28 cellular contexts compared by ENCODE assay signal in the genomic region with DNA sequence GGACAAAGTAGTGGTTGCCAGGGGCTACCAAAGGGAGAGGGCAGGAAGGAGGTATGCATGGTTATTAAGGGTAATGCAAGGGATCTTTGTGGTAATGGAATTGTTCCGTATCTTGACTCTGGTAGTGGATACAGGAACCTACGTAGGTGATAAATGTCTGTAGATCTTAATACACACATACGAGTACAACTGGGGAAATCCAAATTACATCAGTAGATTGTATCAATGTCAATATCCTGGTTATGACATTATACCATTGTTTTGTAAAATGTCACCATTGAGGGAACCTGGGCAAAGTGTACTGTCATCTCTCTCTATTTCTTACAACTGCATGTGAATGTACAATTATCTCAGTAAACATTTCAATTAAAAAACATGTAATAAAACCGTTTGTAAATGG. TPM values are rescaled to one million over a fixed set of nuclear protein-coding genes. Genes with fewer than 3 reads are reported as not detected.
DNase-seq lines count a peak whose midpoint lies in the region; ATAC-seq and TF ChIP-seq lines count a peak whose summit lies in the region.
"Had no signal": no experiment of that assay in that cellular context is flagged by ENCODE, and none has a peak within 500 bp of the region (broad histone marks: within the 10 kb centered on the region; RNA-seq: fewer than 3 reads in every experiment).

No MANE protein-coding gene starts in this region.

- peaks cover 85% of the 10 kb centered on the region for H3K4me1 Mint-ChIP-seq in chondrocyte (ENCODE audit: low read depth)

- no peak overlapping the region for H3K4me3 Mint-ChIP-seq in chondrocyte (ENCODE audit: unreplicated experiment)
- H3K4me3 Mint-ChIP-seq: activated naive CD8-positive, alpha-beta T cell; CD4-positive, CD25-positive, alpha-beta regulatory T cell; GM23338; natural killer cell treated with Interleukin-12 subunit alpha and Interleukin-12 subunit beta and Interleukin-15 and Interleukin-18, amount 100 ng/mL, for 72 hours; T-helper 2 cell treated with Interferon-gamma antibody and Interleukin-4, amounts not matched to agents 5 μg/mL and 100 μg/mL, for 36 hours had no signal

- H3K27ac Mint-ChIP-seq in chondrocyte (ENCODE audit: unreplicated experiment), result peak overlapping the region; percentile 91
- H3K27ac Mint-ChIP-seq: activated naive CD8-positive, alpha-beta T cell; CD4-positive, CD25-positive, alpha-beta regulatory T cell; GM23338; natural killer cell treated with Interleukin-12 subunit alpha and Interleukin-12 subunit beta and Interleukin-15 and Interleukin-18, amount 100 ng/mL, for 72 hours; T-helper 2 cell treated with Interferon-gamma antibody and Interleukin-4, amounts not matched to agents 5 μg/mL and 100 μg/mL, for 36 hours had no signal

- no peaks in the 10 kb centered on the region for H3K27me3 Mint-ChIP-seq in chondrocyte (ENCODE audit: low read depth)
- H3K27me3 Mint-ChIP-seq: activated naive CD8-positive, alpha-beta T cell had no signal

- H3K9ac ChIP-seq in skeletal muscle satellite cell (ENCODE audit: low read depth, low read length), result no peak overlapping the region

- no peak overlapping the region for H3K4me3 ChIP-seq in skeletal muscle satellite cell (ENCODE audit: low read length)
- H3K4me3 ChIP-seq: GM23338, lower lobe of right lung, mucosa of descending colon, pancreas, spleen, upper lobe of right lung had no signal

- H3K9me3 Mint-ChIP-seq in chondrocyte (ENCODE audit: low read depth), result no peaks in the 10 kb centered on the region
- H3K9me3 Mint-ChIP-seq: CD4-positive, CD25-positive, alpha-beta regulatory T cell; natural killer cell treated with Interleukin-12 subunit alpha and Interleukin-12 subunit beta and Interleukin-15 and Interleukin-18, amount 100 ng/mL, for 72 hours; T-helper 2 cell treated with Interferon-gamma antibody and Interleukin-4, amounts not matched to agents 5 μg/mL and 100 μg/mL, for 36 hours had no signal

- ATAC-seq in activated CD4-positive, CD25-positive, alpha-beta regulatory T cell treated with anti-CD3 and anti-CD28 coated beads, Interleukin-2, amount 50 U/mL, for 24 hours, result peak; percentile 44 to 69
- no peak for ATAC-seq in GM18861 (IDR thresholded peaks at IDR 0.05; ENCODE audit: unreplicated experiment)
- ATAC-seq: GM23338; HepG2; lower lobe of right lung; mucosa of descending colon; natural killer cell treated with Interleukin-12 subunit alpha and Interleukin-12 subunit beta and Interleukin-15 and Interleukin-18, amount 100 ng/mL, for 72 hours; pancreas; upper lobe of right lung had no signal

- no peaks in the 10 kb centered on the region for H3K27me3 ChIP-seq in skeletal muscle satellite cell (ENCODE audit: control insufficient read depth, insufficient read depth, low read length)
- H3K27me3 ChIP-seq: pancreas, spleen, upper lobe of right lung had no signal

- H3K4me1 ChIP-seq in skeletal muscle satellite cell (ENCODE audit: control insufficient read depth, insufficient read depth, low read length), result peaks cover 40% of the 10 kb centered on the region
- H3K4me1 ChIP-seq: lower lobe of right lung, pancreas, spleen, upper lobe of right lung had no signal

- H3K36me3 Mint-ChIP-seq in chondrocyte (ENCODE audit: low read depth), result peaks cover 1% of the 10 kb centered on the region
- H3K36me3 Mint-ChIP-seq: activated naive CD8-positive, alpha-beta T cell; CD4-positive, CD25-positive, alpha-beta regulatory T cell; natural killer cell treated with Interleukin-12 subunit alpha and Interleukin-12 subunit beta and Interleukin-15 and Interleukin-18, amount 100 ng/mL, for 72 hours had no signal

- peak overlapping the region; percentile 7 for H3K4me2 ChIP-seq in skeletal muscle satellite cell (ENCODE audit: low read length)
- H3K4me2 ChIP-seq: GM23338 had no signal

- TF ChIP-seq CTCF in chondrocyte (IDR thresholded peaks at IDR 0.05), result no peak

- H3K36me3 ChIP-seq in skeletal muscle satellite cell (ENCODE audit: insufficient read depth, low read length), result no peaks in the 10 kb centered on the region
- H3K36me3 ChIP-seq: lower lobe of right lung, pancreas, spleen, upper lobe of right lung had no signal

- no peaks in the 10 kb centered on the region for H3K9me3 ChIP-seq in skeletal muscle satellite cell (replicated peaks; ENCODE audit: low read length)
- H3K9me3 ChIP-seq: lower lobe of right lung, mucosa of descending colon, pancreas, spleen, upper lobe of right lung had no signal

- no peak for DNase-seq in activated CD4-positive, CD25-positive, alpha-beta regulatory T cell (lab: John Stamatoyannopoulos, UW)
- DNase-seq in NCI-H460 (ENCODE audit: extremely low read depth, low read depth) (peak; percentile 51), chondrocyte (ENCODE audit: low spot score) (no peak), occipital lobe (lab: John Stamatoyannopoulos, UW) (no peak), NK-92 (lab: John Stamatoyannopoulos, UW; ENCODE audit: unreplicated experiment) (no peak)
- DNase-seq: activated CD4-positive, alpha-beta T cell treated with anti-CD3 and anti-CD28 coated beads, Interleukin-2, amount 50 U/mL, for 1 hour; CD4-positive, CD25-positive, alpha-beta regulatory T cell; cerebellar nuclear complex; head of caudate nucleus; Kasumi-1; kidney; lower lobe of right lung; mucosa of descending colon; NCI-H1436 treated with DMSO at 0.1 percent for 48 hours; OCI-M1; pancreas; Right ventricle myocardium superior; spleen; upper lobe of right lung had no signal

RNA-seq across cellular contexts. Expression of gene ALPK2, which starts 56.2 kb away (rescaled TPM):
- 50.0 and 58.5 TPM in 2 replicates for total RNA-seq in NCI-H460 (2014; rRNA removed; shearing (Covaris generic))
- 87.7 and 91.0 TPM in 2 replicates for polyA plus RNA-seq in NCI-H460 (2014; cell fraction: nucleus; rRNA removed)
- total RNA-seq in chondrocyte (26.4 to 50.1 TPM (median 46.4 TPM) in 3 replicates), occipital lobe (0.47 TPM)
- 2.3 and 5.7 TPM in 2 replicates for total RNA-seq in skeletal muscle satellite cell (2012; rRNA removed)
- total RNA-seq: endothelial cell of umbilical vein, lower lobe of right lung had no signal
- polyA plus RNA-seq: CD4-positive, CD25-positive, alpha-beta regulatory T cell; endothelial cell of umbilical vein had no signal

Comparison
In these comparisons a context has a peak if more than half of its experiments do, and no peak if none do; other contexts are left out.
1. RNA of gene ALPK2, which starts 56.2 kb away (total RNA-seq): 50.0 to 58.5 TPM in NCI-H460 and 26.4 to 50.1 TPM in chondrocyte; 0.47 TPM in occipital lobe (single experiment); every median in the first group is over 10 times any median in the second.